ENCODE assay signal across 1 cellular context in genomic region chr17:69878661-69879060, GRCh38.
TF ChIP-seq lines count a peak whose summit lies in the region.

No MANE protein-coding gene starts in this region.

TF ChIP-seq in SK-N-SH treated with all-trans-retinoic acid at 6 μM for 48 hours, 23 proteins besides CTCF, POLR2A, EP300 and RAD21 (continued from another document):
- no peak for TF ChIP-seq CSRNP3 (CRISPR knock-in tag; IDR thresholded peaks at IDR 0.05)
- TF ChIP-seq ZFP30 (CRISPR knock-in tag; IDR thresholded peaks at IDR 0.05), result no peak
- TF ChIP-seq ZNF70 (CRISPR knock-in tag; IDR thresholded peaks at IDR 0.05), result no peak
- no peak for TF ChIP-seq ESRRG (CRISPR knock-in tag; IDR thresholded peaks at IDR 0.05)
- TF ChIP-seq ARNTL (CRISPR knock-in tag; IDR thresholded peaks at IDR 0.05; ENCODE audit: borderline replicate concordance, low read depth), result no peak
- TF ChIP-seq PPARA (CRISPR knock-in tag; IDR thresholded peaks at IDR 0.05; ENCODE audit: borderline replicate concordance), result no peak
- no peak for TF ChIP-seq BACH2 (CRISPR knock-in tag; IDR thresholded peaks at IDR 0.05; ENCODE audit: borderline replicate concordance)
- no peak for TF ChIP-seq SNAI2 (CRISPR knock-in tag; IDR thresholded peaks at IDR 0.05)
- no peak for TF ChIP-seq TOX (CRISPR knock-in tag; IDR thresholded peaks at IDR 0.05; ENCODE audit: borderline replicate concordance)
TF ChIP-seq in SK-N-SH treated with all-trans-retinoic acid at 6 μM for 48 hours: peak in this region for 0.
